ENCODE assay signal across 1 cellular context in genomic region chr17:9124554-9124935, GRCh38.
TF ChIP-seq lines count a peak whose summit lies in the region.

No MANE protein-coding gene starts in this region.

TF ChIP-seq in H1, 55 proteins besides CTCF, POLR2A, EP300 and RAD21:
- TF ChIP-seq KDM1A (IDR thresholded peaks at IDR 0.05; ENCODE audit: borderline replicate concordance, low read length): no peak
- TF ChIP-seq JUN (IDR thresholded peaks at IDR 0.05; ENCODE audit: low read depth, low read length): no peak
- TF ChIP-seq BACH1 (IDR thresholded peaks at IDR 0.05; ENCODE audit: low read length): no peak
- TF ChIP-seq, protein P1, sequence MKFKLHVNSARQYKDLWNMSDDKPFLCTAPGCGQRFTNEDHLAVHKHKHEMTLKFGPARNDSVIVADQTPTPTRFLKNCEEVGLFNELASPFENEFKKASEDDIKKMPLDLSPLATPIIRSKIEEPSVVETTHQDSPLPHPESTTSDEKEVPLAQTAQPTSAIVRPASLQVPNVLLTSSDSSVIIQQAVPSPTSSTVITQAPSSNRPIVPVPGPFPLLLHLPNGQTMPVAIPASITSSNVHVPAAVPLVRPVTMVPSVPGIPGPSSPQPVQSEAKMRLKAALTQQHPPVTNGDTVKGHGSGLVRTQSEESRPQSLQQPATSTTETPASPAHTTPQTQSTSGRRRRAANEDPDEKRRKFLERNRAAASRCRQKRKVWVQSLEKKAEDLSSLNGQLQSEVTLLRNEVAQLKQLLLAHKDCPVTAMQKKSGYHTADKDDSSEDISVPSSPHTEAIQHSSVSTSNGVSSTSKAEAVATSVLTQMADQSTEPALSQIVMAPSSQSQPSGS (IDR thresholded peaks at IDR 0.05; ENCODE audit: low read length): no peak
- no peak for TF ChIP-seq CBX8 (IDR thresholded peaks at IDR 0.05; ENCODE audit: borderline replicate concordance, low read depth, low read length)
- no peak for TF ChIP-seq BRCA1 (IDR thresholded peaks at IDR 0.05; ENCODE audit: low read depth, low read length)
- TF ChIP-seq ZNF274 (IDR thresholded peaks at IDR 0.05; ENCODE audit: borderline replicate concordance, extremely low read depth, low read length): no peak
- no peak for TF ChIP-seq HDAC6 (IDR thresholded peaks at IDR 0.05; ENCODE audit: low read depth, low read length)
- TF ChIP-seq, protein P2, sequence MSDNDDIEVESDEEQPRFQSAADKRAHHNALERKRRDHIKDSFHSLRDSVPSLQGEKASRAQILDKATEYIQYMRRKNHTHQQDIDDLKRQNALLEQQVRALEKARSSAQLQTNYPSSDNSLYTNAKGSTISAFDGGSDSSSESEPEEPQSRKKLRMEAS (IDR thresholded peaks at IDR 0.05): no peak
- no peak for TF ChIP-seq BCL11A (IDR thresholded peaks at IDR 0.05; ENCODE audit: low read depth in 2 of 2, low read length in 2 of 2)
- TF ChIP-seq RXRA (IDR thresholded peaks at IDR 0.05; ENCODE audit: insufficient read depth, low read depth, low read length): no peak
- TF ChIP-seq TAF7 (optimal IDR thresholded peaks at IDR 0.05; ENCODE audit: borderline replicate concordance, low read depth, low read length): no peak
- TF ChIP-seq HDAC2 (IDR thresholded peaks at IDR 0.05; ENCODE audit: borderline replicate concordance in 1 of 2, low read depth in 2 of 2, low read length in 2 of 2): no peak
- no peak for TF ChIP-seq CBX5 (IDR thresholded peaks at IDR 0.05; ENCODE audit: low read depth, low read length)
- no peak for TF ChIP-seq CHD2 (IDR thresholded peaks at IDR 0.05; ENCODE audit: low read length)
